ENCODE assay signal across 15 cellular contexts in genomic region chr10:51425431-51425830, GRCh38.
DNase-seq lines count a peak whose midpoint lies in the region; FAIRE-seq and TF ChIP-seq lines count a peak whose summit lies in the region.
"Had no signal": no experiment of that assay in that cellular context is flagged by ENCODE, and none has a peak within 500 bp of the region (broad histone marks: within the 10 kb centered on the region; RNA-seq: fewer than 3 reads in every experiment).

No MANE protein-coding gene starts in this region.

- no peak for TF ChIP-seq RAD21 in SK-N-SH (IDR thresholded peaks at IDR 0.05; ENCODE audit: low read length)

- peak overlapping the region in 1 of 2 experiments; percentile 67; a peak in 1 of 4 replicates for H3K27ac ChIP-seq in SK-N-SH (ENCODE audit: low read depth in 2 of 2, low read length in 1 of 2)
- no peak overlapping the region for H3K27ac ChIP-seq in fibroblast of lung (ENCODE audit: insufficient read depth, low read length)
- H3K27ac ChIP-seq: vagina had no signal

- 25% methylated on average over 3 of the region's 3 CpGs for WGBS in SK-N-SH (ENCODE audit: low lambda C conversion rate)
- 44% methylated on average over 3 of the region's 3 CpGs for WGBS in lower leg skin, 2 donors

- H3K4me3 ChIP-seq in BE2C (ENCODE audit: low read depth, low read length) (no peak overlapping the region), SK-N-SH (ENCODE audit: low read depth in 2 of 2, low read length in 1 of 2) (no peak overlapping the region), fibroblast of lung (replicated peaks in 1 of 4; ENCODE audit: control extremely low read depth in 1 of 4, insufficient read depth in 1 of 4, low read depth in 3 of 4, low read length in 4 of 4) (no peak overlapping the region), lower leg skin (ENCODE audit: low read depth, poor library complexity, severe bottlenecking) (no peak overlapping the region)
- H3K4me3 ChIP-seq: vagina had no signal

- TF ChIP-seq POLR2A in lower leg skin (IDR thresholded peaks at IDR 0.05) (no peak), H54 (IDR thresholded peaks at IDR 0.05; ENCODE audit: low read depth, low read length) (no peak)

- no peak for FAIRE-seq in H54 (lab: Jason Lieb, UNC)

- H2AFZ ChIP-seq in SK-N-SH (ENCODE audit: low read depth) (no peak overlapping the region), fibroblast of lung (ENCODE audit: low read length) (no peak overlapping the region)

- H3K9ac ChIP-seq in SK-N-SH (no peak overlapping the region), fibroblast of lung (ENCODE audit: insufficient read depth, low read length) (no peak overlapping the region)

- no peaks in the 10 kb centered on the region for H3K4me1 ChIP-seq in BE2C
- peaks cover 0 to 3% of the 10 kb centered on the region in 2 experiments; a peak in 2 of 4 replicates for H3K4me1 ChIP-seq in SK-N-SH (ENCODE audit: control insufficient read depth in 1 of 2, insufficient read depth in 2 of 2, low read depth in 1 of 2, low read length in 1 of 2)
- peaks cover 2% of the 10 kb centered on the region for H3K4me1 ChIP-seq in fibroblast of lung (ENCODE audit: control insufficient read depth, extremely low read depth, insufficient read depth, low read length)

- TF ChIP-seq CTCF in BE2C (IDR thresholded peaks at IDR 0.05; ENCODE audit: low read depth, low read length) = no peak
- TF ChIP-seq CTCF in SK-N-SH (IDR thresholded peaks at IDR 0.05) = no peak
- no peak for TF ChIP-seq CTCF in fibroblast of lung (conservative IDR thresholded peaks at IDR 0.05 in 1 of 2, IDR thresholded peaks at IDR 0.05 in 1 of 2; ENCODE audit: low read depth in 1 of 2, low read length in 2 of 2)
- no peak for TF ChIP-seq CTCF in lower leg skin (IDR thresholded peaks at IDR 0.05)

- no peaks in the 10 kb centered on the region for H3K79me2 ChIP-seq in SK-N-SH (ENCODE audit: insufficient read depth)
- H3K79me2 ChIP-seq in fibroblast of lung (ENCODE audit: control insufficient read depth, insufficient read depth, low read length) = no peaks in the 10 kb centered on the region

- H3K27me3 ChIP-seq in BE2C (no peaks in the 10 kb centered on the region), SK-N-SH (ENCODE audit: insufficient read depth) (no peaks in the 10 kb centered on the region), fibroblast of lung (ENCODE audit: control insufficient read depth, insufficient read depth, low read length) (no peaks in the 10 kb centered on the region)
- H3K27me3 ChIP-seq: vagina had no signal

- H4K20me1 ChIP-seq in SK-N-SH (ENCODE audit: insufficient read depth) (no peaks in the 10 kb centered on the region), fibroblast of lung (ENCODE audit: control insufficient read depth, extremely low read depth, insufficient read depth, low read length) (no peaks in the 10 kb centered on the region)

- CTCF ChIA-PET in SK-N-SH (lab: Yijun Ruan, JAX) = interaction anchor here (1.3 to 1.8 kb wide), 2 partner anchors 36 to 362 kb away, joined by 3 to 5 read pairs; no protein-coding TSS in a partner anchor

- DNase-seq in BE2C (peak; percentile 15), SK-N-SH (peak; percentile 3), fibroblast of lung (ENCODE audit: low read depth in 2 of 2) (peak; percentile 20 to 64), non-pigmented ciliary epithelial cell (ENCODE audit: low read depth) (peak; percentile 6), lower leg skin (ENCODE audit: low spot score in 2 of 2) (no peak), H54 (ENCODE audit: insufficient read length, low spot score) (no peak), activated gamma-delta T cell (lab: John Stamatoyannopoulos, UW) (no peak)
- DNase-seq in stimulated activated naive CD4-positive, alpha-beta T cell (lab: John Stamatoyannopoulos, UW) = no peak
- DNase-seq: activated CD4-positive, alpha-beta T cell treated with anti-CD3 and anti-CD28 coated beads for 1 hour; activated effector memory CD4-positive, alpha-beta T cell treated with anti-CD3 and anti-CD28 coated beads, Interleukin-2, amount 50 U/mL, for 16 hours; NCI-H1092; NCI-H774; PC-3; stimulated activated CD4-positive, alpha-beta T cell treated with anti-CD3 and anti-CD28 coated beads, Interleukin-15, amount 100 ng/mL, for 24 hours had no signal

- no peaks in the 10 kb centered on the region for H3K9me2 ChIP-seq in SK-N-SH

- no peaks in the 10 kb centered on the region for H3K36me3 ChIP-seq in BE2C
- H3K36me3 ChIP-seq in SK-N-SH (replicated peaks in 1 of 2; ENCODE audit: control insufficient read depth in 1 of 2, insufficient read depth in 2 of 2, low read length in 1 of 2) = no peaks in the 10 kb centered on the region
- no peaks in the 10 kb centered on the region for H3K36me3 ChIP-seq in fibroblast of lung (ENCODE audit: control insufficient read depth, insufficient read depth, low read length)
- H3K36me3 ChIP-seq: vagina had no signal

- POLR2A ChIA-PET in SK-N-SH (lab: Yijun Ruan, JAX) = no interaction called here

- H3K4me2 ChIP-seq in SK-N-SH (no peak overlapping the region), fibroblast of lung (ENCODE audit: extremely low read depth, insufficient read depth, low read length) (no peak overlapping the region)

- no peak for TF ChIP-seq EP300 in SK-N-SH (IDR thresholded peaks at IDR 0.05; ENCODE audit: borderline replicate concordance in 1 of 2, low read depth in 1 of 2, low read length in 1 of 2)

- intact Hi-C loops in lower leg skin (cut with DNase I; ENCODE audit: low total_unique reads) = no loop called here

- H3K9me3 ChIP-seq in BE2C (no peaks in the 10 kb centered on the region), SK-N-SH (no peaks in the 10 kb centered on the region), fibroblast of lung (ENCODE audit: control insufficient read depth, insufficient read depth, low read depth, low read length) (no peaks in the 10 kb centered on the region)
- H3K9me3 ChIP-seq: vagina had no signal

- no peaks in the 10 kb centered on the region for H3F3A ChIP-seq in SK-N-SH (replicated peaks; ENCODE audit: insufficient read depth)

TF ChIP-seq in SK-N-SH, 30 proteins besides CTCF, POLR2A, EP300 and RAD21:
- TF ChIP-seq, protein P1, sequence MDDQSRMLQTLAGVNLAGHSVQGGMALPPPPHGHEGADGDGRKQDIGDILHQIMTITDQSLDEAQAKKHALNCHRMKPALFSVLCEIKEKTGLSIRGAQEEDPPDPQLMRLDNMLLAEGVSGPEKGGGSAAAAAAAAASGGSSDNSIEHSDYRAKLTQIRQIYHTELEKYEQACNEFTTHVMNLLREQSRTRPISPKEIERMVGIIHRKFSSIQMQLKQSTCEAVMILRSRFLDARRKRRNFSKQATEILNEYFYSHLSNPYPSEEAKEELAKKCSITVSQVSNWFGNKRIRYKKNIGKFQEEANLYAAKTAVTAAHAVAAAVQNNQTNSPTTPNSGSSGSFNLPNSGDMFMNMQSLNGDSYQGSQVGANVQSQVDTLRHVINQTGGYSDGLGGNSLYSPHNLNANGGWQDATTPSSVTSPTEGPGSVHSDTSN (IDR thresholded peaks at IDR 0.05) = peak; percentile 18; the same call in 1 of the 2 replicates
- no peak for TF ChIP-seq POLR2AphosphoS5 (IDR thresholded peaks at IDR 0.05; ENCODE audit: low read depth, low read length)
- TF ChIP-seq, protein P2, sequence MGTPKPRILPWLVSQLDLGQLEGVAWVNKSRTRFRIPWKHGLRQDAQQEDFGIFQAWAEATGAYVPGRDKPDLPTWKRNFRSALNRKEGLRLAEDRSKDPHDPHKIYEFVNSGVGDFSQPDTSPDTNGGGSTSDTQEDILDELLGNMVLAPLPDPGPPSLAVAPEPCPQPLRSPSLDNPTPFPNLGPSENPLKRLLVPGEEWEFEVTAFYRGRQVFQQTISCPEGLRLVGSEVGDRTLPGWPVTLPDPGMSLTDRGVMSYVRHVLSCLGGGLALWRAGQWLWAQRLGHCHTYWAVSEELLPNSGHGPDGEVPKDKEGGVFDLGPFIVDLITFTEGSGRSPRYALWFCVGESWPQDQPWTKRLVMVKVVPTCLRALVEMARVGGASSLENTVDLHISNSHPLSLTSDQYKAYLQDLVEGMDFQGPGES (IDR thresholded peaks at IDR 0.05; ENCODE audit: low read depth, low read length) = no peak
- TF ChIP-seq NFIC (IDR thresholded peaks at IDR 0.05; ENCODE audit: borderline replicate concordance) = peak; percentile 23; the same call in 1 of the 2 replicates
- no peak for TF ChIP-seq NRF1 (IDR thresholded peaks at IDR 0.05; ENCODE audit: low read depth, low read length)
- no peak for TF ChIP-seq TEAD4 (IDR thresholded peaks at IDR 0.05; ENCODE audit: borderline replicate concordance, insufficient read depth)
- TF ChIP-seq CHD2 (IDR thresholded peaks at IDR 0.05; ENCODE audit: low read length, partially characterized antibody) = peak; percentile 36
- peak; percentile 63 for TF ChIP-seq TCF12 (IDR thresholded peaks at IDR 0.05)
TF ChIP-seq in SK-N-SH: peak in this region for 4.

Comparison
In these comparisons a context has a peak if more than half of its experiments do, and no peak if none do; other contexts are left out.
1. DNase-seq: peak in BE2C (single experiment), SK-N-SH (single experiment), fibroblast of lung (2 of 2) and non-pigmented ciliary epithelial cell (single experiment); none in stimulated activated naive CD4-positive, alpha-beta T cell (0 of 6), lower leg skin (0 of 2), H54 (single experiment) and activated gamma-delta T cell (single experiment).